8 cellular contexts compared by ENCODE assay signal in genomic region chr1:43349594-43350306, GRCh38. TPM values are rescaled to one million over a fixed set of nuclear protein-coding genes. Genes with fewer than 3 reads are reported as not detected.
DNase-seq lines count a peak whose midpoint lies in the region; ATAC-seq, FAIRE-seq and TF ChIP-seq lines count a peak whose summit lies in the region.

No MANE protein-coding gene starts in this region.

- 72% methylated on average over 10 of the region's 11 CpGs for WGBS in GM12878 (ENCODE audit: insufficient coverage, insufficient replicate concordance, low lambda C conversion rate, missing lambda C conversion rate)

- H4K20me1 ChIP-seq in GM12878 (ENCODE audit: control insufficient read depth, insufficient read depth): no peaks in the 10 kb centered on the region

- peak overlapping the region; percentile 29 for H2AFZ ChIP-seq in GM12878 (ENCODE audit: control insufficient read depth, low read depth, low read length)

- intact Hi-C loops in GM12878 (cut with micrococcal nuclease; ENCODE audit: unreplicated experiment): no loop called here

- no peaks in the 10 kb centered on the region for H3K36me3 ChIP-seq in GM12878 (ENCODE audit: control insufficient read depth in 2 of 2, insufficient read depth in 2 of 2, low read length in 1 of 2)
- H3K36me3 ChIP-seq in kidney epithelial cell (ENCODE audit: control insufficient read depth, insufficient read depth, low read length): no peaks in the 10 kb centered on the region
- no peaks in the 10 kb centered on the region for H3K36me3 ChIP-seq in thoracic aorta

- H3K9me3 ChIP-seq in GM12878 (replicated peaks; ENCODE audit: control insufficient read depth, insufficient read depth, low read length) (no peaks in the 10 kb centered on the region), thoracic aorta (no peaks in the 10 kb centered on the region)

- RAD21 ChIA-PET in GM12878 (lab: Charles Lee; ENCODE audit: unreplicated experiment): no interaction called here

- CTCF ChIA-PET in GM12878 (lab: Yijun Ruan, JAX): no interaction called here

- peak overlapping the region; percentile 71 for H3K4me3 Mint-ChIP-seq in activated T-cell treated with anti-CD3 and anti-CD28 coated beads, Interleukin-2, amount 50 U/mL, for 24 hours

- H3K9ac ChIP-seq in GM12878 (ENCODE audit: control insufficient read depth, insufficient read depth, low read length): peak overlapping the region; percentile 2; the same call in 1 of the 2 replicates

- no peak for DNase-seq in activated T-cell treated with anti-CD3 and anti-CD28 coated beads, Interleukin-2, amount 50 U/mL, for 24 hours
- DNase-seq in activated T-cell treated with anti-CD3 and anti-CD28 coated beads for 4 hours (no peak), GM12878 (ENCODE audit: low read depth, low spot score) (no peak), kidney epithelial cell (ENCODE audit: low read depth) (no peak), thoracic aorta (ENCODE audit: low spot score) (no peak), D721Med (ENCODE audit: insufficient read length, low spot score) (no peak), COLO668 (lab: John Stamatoyannopoulos, UW; ENCODE audit: unreplicated experiment) (no peak)

- H3K27me3 ChIP-seq in GM12878 (replicated peaks in 1 of 2; ENCODE audit: control insufficient read depth in 2 of 2, insufficient read depth in 2 of 2, low read length in 1 of 2): no peaks in the 10 kb centered on the region
- H3K27me3 ChIP-seq in kidney epithelial cell (ENCODE audit: control insufficient read depth, insufficient read depth, low read length): no peaks in the 10 kb centered on the region
- H3K27me3 ChIP-seq in thoracic aorta (replicated peaks; ENCODE audit: insufficient read depth): no peaks in the 10 kb centered on the region

- TF ChIP-seq CTCF in GM12878 (IDR thresholded peaks at IDR 0.05 in 2 of 3, conservative IDR thresholded peaks at IDR 0.05 in 1 of 3; ENCODE audit: control insufficient read depth in 2 of 3, extremely low read depth in 1 of 3, insufficient read depth in 1 of 3, low read depth in 3 of 3, low read length in 3 of 3): no peak
- TF ChIP-seq CTCF in kidney epithelial cell (IDR thresholded peaks at IDR 0.05; ENCODE audit: insufficient read depth, low read length, poor library complexity, severe bottlenecking): no peak
- TF ChIP-seq CTCF in thoracic aorta (IDR thresholded peaks at IDR 0.05): no peak
- no peak for TF ChIP-seq CTCF in D721Med (IDR thresholded peaks at IDR 0.05; ENCODE audit: insufficient read depth, missing control alignments)

- BruUV-seq in GM12878 (replicated peaks; lab: Mats Ljungman, UMichigan): no TSS peak

- peak overlapping the region; percentile 60 for H3K4me2 ChIP-seq in GM12878 (ENCODE audit: control insufficient read depth, insufficient read depth)

- no peaks in the 10 kb centered on the region for H3K27me3 Mint-ChIP-seq in activated T-cell treated with anti-CD3 and anti-CD28 coated beads, Interleukin-2, amount 50 U/mL, for 24 hours

- H3K9me3 Mint-ChIP-seq in activated T-cell treated with anti-CD3 and anti-CD28 coated beads, Interleukin-2, amount 50 U/mL, for 24 hours: no peaks in the 10 kb centered on the region

- no peaks in the 10 kb centered on the region for H3K4me1 ChIP-seq in GM12878 (ENCODE audit: control insufficient read depth, insufficient read depth, low read length)
- H3K4me1 ChIP-seq in thoracic aorta (ENCODE audit: control insufficient read depth in 1 of 2, low read depth in 2 of 2): peaks cover 0 to 18% of the 10 kb centered on the region in 2 donors

- peaks cover 11% of the 10 kb centered on the region for H3K4me1 Mint-ChIP-seq in activated T-cell treated with anti-CD3 and anti-CD28 coated beads, Interleukin-2, amount 50 U/mL, for 24 hours (ENCODE audit: low read depth)

- no peak for TF ChIP-seq EP300 in GM12878 (IDR thresholded peaks at IDR 0.05; ENCODE audit: borderline replicate concordance in 1 of 2, control insufficient read depth in 1 of 2, low read depth in 2 of 2, low read length in 2 of 2)

- H3K79me2 ChIP-seq in GM12878 (ENCODE audit: control insufficient read depth, insufficient read depth, low read length): no peaks in the 10 kb centered on the region

- SMC1A ChIA-PET in GM12878 (lab: Charles Lee; ENCODE audit: uncharacterized antibody, unreplicated experiment): no interaction called here

- TF ChIP-seq RAD21 in GM12878 (IDR thresholded peaks at IDR 0.05; ENCODE audit: insufficient read depth, low read depth, low read length): no peak

- POLR2A ChIA-PET in GM12878 (lab: Charles Lee): interaction anchor here (1.1 kb wide), 1 partner anchor 8 kb away, joined by 3 read pairs; no protein-coding TSS in a partner anchor

- FAIRE-seq in GM12878 (lab: Jason Lieb, UNC) (peak; percentile 41), D721Med (lab: Jason Lieb, UNC) (no peak)

- H3K4me3 ChIP-seq in GM12878 (no peak overlapping the region), kidney epithelial cell (ENCODE audit: low read depth, low read length) (peak overlapping the region; percentile 55), thoracic aorta (peak overlapping the region; percentile 83)

- H3K27ac ChIP-seq in GM12878 (ENCODE audit: control insufficient read depth, insufficient read depth) (0 out of 2 replicates have a peak overlapping the region, but pooled peaks have one; percentile 58), thoracic aorta (peak overlapping the region; percentile 81 to 87)

- ATAC-seq in GM12878: no peak
- ATAC-seq in thoracic aorta (ENCODE audit: insufficient number of reproducible peaks, low FRiP score, low read depth): peak; percentile 7
- ATAC-seq in GM19395 (IDR thresholded peaks at IDR 0.05; ENCODE audit: unreplicated experiment): no peak

- no peaks in the 10 kb centered on the region for H3K36me3 Mint-ChIP-seq in activated T-cell treated with anti-CD3 and anti-CD28 coated beads, Interleukin-2, amount 50 U/mL, for 24 hours (ENCODE audit: low read depth)

- TF ChIP-seq POLR2A in GM12878 (IDR thresholded peaks at IDR 0.05; ENCODE audit: low read depth, low read length): no peak

- peak overlapping the region; percentile 87 for H3K27ac Mint-ChIP-seq in activated T-cell treated with anti-CD3 and anti-CD28 coated beads, Interleukin-2, amount 50 U/mL, for 24 hours

- in situ Hi-C loops in GM12878 (cut with MboI): no loop called here

RNA-seq across cellular contexts. Expression of gene CDC20, which starts 9.0 kb away (rescaled TPM):
- total RNA-seq in GM12878 (2013; cell fraction: nucleolus; rRNA removed): 12.5 and 14.0 TPM in 2 replicates
- total RNA-seq in GM12878 (2014; rRNA removed) (197 and 213 TPM in 2 replicates), GM12878 (2014; rRNA removed; fragmentation: Illumina TruSeq; extraction: Trizol) (81.5 and 82.0 TPM in 2 replicates), GM12878 (2021) (192 and 205 TPM in 2 replicates), kidney epithelial cell (16.2 and 22.3 TPM in 2 replicates), thoracic aorta (under 1 TPM; 0.35 to 0.41 TPM)
- 33.1 TPM for polyA plus RNA-seq in GM12878 (2011; ENCODE audit: low read depth)
- polyA plus RNA-seq in GM12878 (2011; rRNA removed) (37.3 and 103 TPM in 2 replicates), GM12878 (2014; fragmentation: Illumina TruSeq; extraction: Trizol) (91.9 and 135 TPM in 2 replicates), GM12878 (2014; fragmentation: Nextera tagmentation; extraction: Ambion mirVana) (10 to 100 TPM; 36.3 to 63.1 TPM), GM12878 (2014; rRNA removed) (165 and 225 TPM in 2 replicates), GM12878 (2016; fragmentation: Nextera tagmentation; extraction: Ambion mirVana) (100 to 1,000 TPM; 299 to 347 TPM)
- 137 and 176 TPM in 2 replicates for polyA plus RNA-seq in GM12878 (2011; cell fraction: cytosol; rRNA removed)
- polyA plus RNA-seq in GM12878 (2011; cell fraction: nucleus; rRNA removed): 181 and 197 TPM in 2 replicates
- polyA plus RNA-seq in GM12878 (2012): 62.9 and 68.2 TPM in 2 replicates
- polyA minus RNA-seq in GM12878 (2011; rRNA and poly(A)+ RNA removed): 128 and 180 TPM in 2 replicates
- polyA minus RNA-seq in GM12878 (2011; cell fraction: cytosol; rRNA and poly(A)+ RNA removed): 67.0 and 84.4 TPM in 2 replicates
- 40.5 and 61.7 TPM in 2 replicates for polyA minus RNA-seq in GM12878 (2011; cell fraction: nucleus; rRNA and poly(A)+ RNA removed)

RNA-seq across cellular contexts. Expression of gene MPL, which starts 12.1 kb away (rescaled TPM):
- not detected in 2 replicates for total RNA-seq in GM12878 (2013; cell fraction: nucleolus; rRNA removed)
- not detected in 2 replicates for total RNA-seq in GM12878 (2014; rRNA removed)
- total RNA-seq in GM12878 (2014; rRNA removed; fragmentation: Illumina TruSeq; extraction: Trizol): not detected in 2 replicates
- not detected in 2 replicates for total RNA-seq in GM12878 (2021)
- not detected for polyA plus RNA-seq in GM12878 (2011; ENCODE audit: low read depth)
- not detected in 2 replicates for polyA plus RNA-seq in GM12878 (2011; rRNA removed)
- polyA plus RNA-seq in GM12878 (2011; cell fraction: cytosol; rRNA removed): not detected in 2 replicates
- polyA plus RNA-seq in GM12878 (2011; cell fraction: nucleus; rRNA removed): not detected in 2 replicates
- polyA plus RNA-seq in GM12878 (2012): not detected in 2 replicates
- polyA plus RNA-seq in GM12878 (2014; fragmentation: Illumina TruSeq; extraction: Trizol): not detected in 2 replicates
- not detected for polyA plus RNA-seq in GM12878 (2014; fragmentation: Nextera tagmentation; extraction: Ambion mirVana)
- not detected in 2 replicates for polyA plus RNA-seq in GM12878 (2014; rRNA removed)
- polyA plus RNA-seq in GM12878 (2016; fragmentation: Nextera tagmentation; extraction: Ambion mirVana): not detected
- polyA minus RNA-seq in GM12878 (2011; rRNA and poly(A)+ RNA removed): not detected in 2 replicates
- not detected in 2 replicates for polyA minus RNA-seq in GM12878 (2011; cell fraction: cytosol; rRNA and poly(A)+ RNA removed)
- polyA minus RNA-seq in GM12878 (2011; cell fraction: nucleus; rRNA and poly(A)+ RNA removed): not detected in 2 replicates
- not detected in 2 replicates for total RNA-seq in kidney epithelial cell
- total RNA-seq in thoracic aorta: not detected

RNA-seq across cellular contexts. Expression of gene ELOVL1, which starts 18.1 kb away (rescaled TPM):
- total RNA-seq in GM12878 (2013; cell fraction: nucleolus; rRNA removed): 21.6 and 23.9 TPM in 2 replicates
- total RNA-seq in GM12878 (2014; rRNA removed) (77.4 and 88.2 TPM in 2 replicates), GM12878 (2014; rRNA removed; fragmentation: Illumina TruSeq; extraction: Trizol) (55.4 and 58.5 TPM in 2 replicates), GM12878 (2021) (66.8 and 68.0 TPM in 2 replicates), kidney epithelial cell (93.8 and 99.7 TPM in 2 replicates), thoracic aorta (10 to 100 TPM; 36.3 to 40.8 TPM)
- polyA plus RNA-seq in GM12878 (2011; ENCODE audit: low read depth): 96.7 TPM
- polyA plus RNA-seq in GM12878 (2011; rRNA removed) (88.7 and 139 TPM in 2 replicates), GM12878 (2014; fragmentation: Illumina TruSeq; extraction: Trizol) (102 and 126 TPM in 2 replicates), GM12878 (2014; fragmentation: Nextera tagmentation; extraction: Ambion mirVana) (10 to 100 TPM; 62.7 to 68.4 TPM), GM12878 (2014; rRNA removed) (91.3 and 97.8 TPM in 2 replicates), GM12878 (2016; fragmentation: Nextera tagmentation; extraction: Ambion mirVana) (100 to 1,000 TPM in 1 of 2 experiments, 10 to 100 TPM in 1; 92.6 to 111 TPM)
- polyA plus RNA-seq in GM12878 (2011; cell fraction: cytosol; rRNA removed): 127 and 142 TPM in 2 replicates
- 123 and 135 TPM in 2 replicates for polyA plus RNA-seq in GM12878 (2011; cell fraction: nucleus; rRNA removed)
- polyA plus RNA-seq in GM12878 (2012): 59.9 and 92.0 TPM in 2 replicates
- 69.1 and 73.7 TPM in 2 replicates for polyA minus RNA-seq in GM12878 (2011; rRNA and poly(A)+ RNA removed)
- polyA minus RNA-seq in GM12878 (2011; cell fraction: cytosol; rRNA and poly(A)+ RNA removed): 17.8 and 25.6 TPM in 2 replicates
- 19.2 and 27.0 TPM in 2 replicates for polyA minus RNA-seq in GM12878 (2011; cell fraction: nucleus; rRNA and poly(A)+ RNA removed)

RNA-seq across cellular contexts. Expression of gene MED8, which starts 39.9 kb away (rescaled TPM):
- 71.8 and 72.3 TPM in 2 replicates for total RNA-seq in GM12878 (2013; cell fraction: nucleolus; rRNA removed)
- total RNA-seq in GM12878 (2014; rRNA removed) (39.7 and 42.6 TPM in 2 replicates), GM12878 (2014; rRNA removed; fragmentation: Illumina TruSeq; extraction: Trizol) (32.6 and 33.3 TPM in 2 replicates), GM12878 (2021) (37.4 and 39.4 TPM in 2 replicates), kidney epithelial cell (44.5 and 48.7 TPM in 2 replicates), thoracic aorta (10 to 100 TPM; 33.8 to 52.7 TPM)
- polyA plus RNA-seq in GM12878 (2011; ENCODE audit: low read depth): 33.4 TPM
- polyA plus RNA-seq in GM12878 (2011; rRNA removed) (16.5 and 20.2 TPM in 2 replicates), GM12878 (2014; fragmentation: Illumina TruSeq; extraction: Trizol) (37.6 and 39.2 TPM in 2 replicates), GM12878 (2014; fragmentation: Nextera tagmentation; extraction: Ambion mirVana) (10 to 100 TPM; 59.8 to 61.7 TPM), GM12878 (2014; rRNA removed) (21.9 and 25.4 TPM in 2 replicates), GM12878 (2016; fragmentation: Nextera tagmentation; extraction: Ambion mirVana) (10 to 100 TPM; 57.3 to 58.7 TPM)
- 19.1 and 23.5 TPM in 2 replicates for polyA plus RNA-seq in GM12878 (2011; cell fraction: cytosol; rRNA removed)
- polyA plus RNA-seq in GM12878 (2011; cell fraction: nucleus; rRNA removed): 32.6 and 36.7 TPM in 2 replicates
- 43.9 and 45.3 TPM in 2 replicates for polyA plus RNA-seq in GM12878 (2012)
- 15.9 and 18.0 TPM in 2 replicates for polyA minus RNA-seq in GM12878 (2011; rRNA and poly(A)+ RNA removed)
- 10.0 and 11.0 TPM in 2 replicates for polyA minus RNA-seq in GM12878 (2011; cell fraction: cytosol; rRNA and poly(A)+ RNA removed)
- polyA minus RNA-seq in GM12878 (2011; cell fraction: nucleus; rRNA and poly(A)+ RNA removed): 15.5 and 20.4 TPM in 2 replicates

RNA-seq across cellular contexts. Expression of gene SZT2, which starts 39.9 kb away (rescaled TPM):
- 188 and 198 TPM in 2 replicates for total RNA-seq in GM12878 (2013; cell fraction: nucleolus; rRNA removed)
- total RNA-seq in GM12878 (2014; rRNA removed): 16.5 and 18.0 TPM in 2 replicates
- total RNA-seq in GM12878 (2014; rRNA removed; fragmentation: Illumina TruSeq; extraction: Trizol): 12.5 and 12.7 TPM in 2 replicates
- 33.8 and 38.3 TPM in 2 replicates for total RNA-seq in GM12878 (2021)
- 10.4 TPM for polyA plus RNA-seq in GM12878 (2011; ENCODE audit: low read depth)
- 6.0 and 10.7 TPM in 2 replicates for polyA plus RNA-seq in GM12878 (2011; rRNA removed)
- 6.8 and 8.6 TPM in 2 replicates for polyA plus RNA-seq in GM12878 (2011; cell fraction: cytosol; rRNA removed)
- polyA plus RNA-seq in GM12878 (2011; cell fraction: nucleus; rRNA removed): 72.8 and 81.1 TPM in 2 replicates
- polyA plus RNA-seq in GM12878 (2012): 14.3 and 15.1 TPM in 2 replicates
- 11.1 and 16.5 TPM in 2 replicates for polyA plus RNA-seq in GM12878 (2014; fragmentation: Illumina TruSeq; extraction: Trizol)
- polyA plus RNA-seq in GM12878 (2014; fragmentation: Nextera tagmentation; extraction: Ambion mirVana): 1 to 10 TPM; 1.4 to 1.9 TPM
- polyA plus RNA-seq in GM12878 (2014; rRNA removed): 23.8 and 27.3 TPM in 2 replicates
- 10 to 100 TPM in 1 of 2 experiments, 1 to 10 TPM in 1; 10.0 to 12.6 TPM for polyA plus RNA-seq in GM12878 (2016; fragmentation: Nextera tagmentation; extraction: Ambion mirVana)
- 42.5 and 57.0 TPM in 2 replicates for polyA minus RNA-seq in GM12878 (2011; rRNA and poly(A)+ RNA removed)
- 7.5 and 8.1 TPM in 2 replicates for polyA minus RNA-seq in GM12878 (2011; cell fraction: cytosol; rRNA and poly(A)+ RNA removed)
- polyA minus RNA-seq in GM12878 (2011; cell fraction: nucleus; rRNA and poly(A)+ RNA removed): 46.7 and 73.6 TPM in 2 replicates
- total RNA-seq in kidney epithelial cell: 17.0 and 20.3 TPM in 2 replicates
- total RNA-seq in thoracic aorta: 10 to 100 TPM; 50.0 to 65.3 TPM

Comparison
In these comparisons a context has a peak if more than half of its experiments do, and no peak if none do; other contexts are left out.
1. RNA of gene CDC20, which starts 9.0 kb away (total RNA-seq): 12.5 to 213 TPM in GM12878 and 16.2 to 22.3 TPM in kidney epithelial cell; 0.35 to 0.41 TPM in thoracic aorta; every median in the first group is over 4 times any median in the second.